In genomic region chr11:86949995-86950993, GRCh38 we compare ENCODE assay signal across 2 cellular contexts.
TF ChIP-seq lines count a peak whose summit lies in the region.

No MANE protein-coding gene starts in this region.

TF ChIP-seq in endothelial cell of umbilical vein, 7 proteins besides CTCF, POLR2A, EP300 and RAD21:
- peak; percentile 27 for TF ChIP-seq POLR2AphosphoS5 (IDR thresholded peaks at IDR 0.05; ENCODE audit: insufficient read depth, low read depth, low read length)
- TF ChIP-seq JUN (IDR thresholded peaks at IDR 0.05; ENCODE audit: borderline replicate concordance, insufficient read depth, insufficient read length, low read depth) = peak; percentile 16
- TF ChIP-seq EZH2 (IDR thresholded peaks at IDR 0.05; ENCODE audit: borderline replicate concordance, low read depth, low read length, severe bottlenecking) = no peak
- TF ChIP-seq FOS (IDR thresholded peaks at IDR 0.05; ENCODE audit: borderline replicate concordance, insufficient read depth, low read length) = peak; percentile 50

TF ChIP-seq in GM12891, 5 proteins besides CTCF, POLR2A, EP300 and RAD21:
- TF ChIP-seq SPI1 (IDR thresholded peaks at IDR 0.05; ENCODE audit: low read depth, low read length) (no peak), POU2F2 (IDR thresholded peaks at IDR 0.05; ENCODE audit: low read depth, low read length) (no peak), TAF1 (IDR thresholded peaks at IDR 0.05; ENCODE audit: low read depth, low read length) (no peak), PAX5 (IDR thresholded peaks at IDR 0.05; ENCODE audit: insufficient read depth, low read length, severe bottlenecking) (no peak), POLR2AphosphoS5 (IDR thresholded peaks at IDR 0.05; ENCODE audit: low read depth, low read length) (no peak)
